8 cellular contexts compared by ENCODE assay signal in the genomic region with DNA sequence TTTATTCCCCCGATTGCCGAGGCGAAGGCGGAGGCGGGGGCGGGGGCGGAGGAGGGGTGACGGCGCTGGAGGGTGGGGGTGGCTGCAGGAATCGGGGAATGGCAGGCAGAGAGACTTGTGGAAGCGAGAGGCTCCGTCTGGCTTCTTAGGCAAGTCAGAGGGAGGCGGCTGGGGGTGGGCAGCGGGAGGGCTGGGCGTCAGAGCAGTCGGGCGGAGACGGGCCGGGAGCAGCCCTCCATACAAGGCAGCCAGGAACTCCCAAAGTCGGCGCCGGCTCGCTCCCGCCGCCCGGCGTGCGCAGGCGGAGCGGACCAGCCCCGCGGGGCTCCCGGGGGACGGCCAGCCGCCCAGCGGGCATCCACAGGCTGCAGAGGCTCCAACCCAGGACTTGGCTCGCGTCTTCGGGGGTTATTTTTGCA. TPM values are rescaled to one million over a fixed set of nuclear protein-coding genes. Genes with fewer than 3 reads are reported as not detected.
DNase-seq lines count a peak whose midpoint lies in the region; TF ChIP-seq lines count a peak whose summit lies in the region.

No MANE protein-coding gene starts in this region.

- H3K4me1 ChIP-seq in GM23248 (ENCODE audit: insufficient read depth): peaks cover 12% of the 10 kb centered on the region; the same call in 1 of the 2 replicates
- H3K4me1 ChIP-seq in ascending aorta: no peaks in the 10 kb centered on the region
- no peaks in the 10 kb centered on the region for H3K4me1 ChIP-seq in hepatocyte (ENCODE audit: insufficient read depth)

- H3K9me2 ChIP-seq in GM23248 (ENCODE audit: insufficient read depth) (no peaks in the 10 kb centered on the region), hepatocyte (replicated peaks; ENCODE audit: insufficient read depth) (no peaks in the 10 kb centered on the region)

- H3K36me3 ChIP-seq in GM23248 (ENCODE audit: low read depth) (no peaks in the 10 kb centered on the region), ascending aorta (no peaks in the 10 kb centered on the region), hepatocyte (replicated peaks; ENCODE audit: insufficient read depth, low read depth) (no peaks in the 10 kb centered on the region)

- peak overlapping the region; percentile 93 for H3K4me3 ChIP-seq in GM23248
- peak overlapping the region; percentile 81 to 96 for H3K4me3 ChIP-seq in ascending aorta
- peak overlapping the region; percentile 75 for H3K4me3 ChIP-seq in hepatocyte

- no peaks in the 10 kb centered on the region for H3K9me3 ChIP-seq in GM23248 (ENCODE audit: low read depth)
- no peaks in the 10 kb centered on the region for H3K9me3 ChIP-seq in ascending aorta
- no peaks in the 10 kb centered on the region for H3K9me3 ChIP-seq in hepatocyte (ENCODE audit: low read depth)

- DNase-seq in AG08396 (ENCODE audit: low spot score): peak; percentile 92
- DNase-seq in GM23248: peak; percentile 92
- DNase-seq in NCI-H226: peak; percentile 71
- peak; percentile 38 to 90 for DNase-seq in ascending aorta (ENCODE audit: low spot score in 2 of 2)
- DNase-seq in hepatocyte (ENCODE audit: low spot score): peak; percentile 81
- DNase-seq in posterior vena cava (ENCODE audit: low spot score): peak; percentile 94
- DNase-seq in GM10248 (ENCODE audit: extremely low spot score): no peak
- no peak for DNase-seq in activated effector memory CD4-positive, alpha-beta T cell treated with Interleukin-2 at 50 U/mL for 16 hours

- H4K20me1 ChIP-seq in GM23248 (ENCODE audit: insufficient read depth) (0 out of 2 replicates have a peak, but pooled peaks cover 4% of the 10 kb centered on the region), hepatocyte (ENCODE audit: insufficient read depth, poor library complexity, severe bottlenecking) (peaks cover 4% of the 10 kb centered on the region)

- H3K27ac ChIP-seq in GM23248 (peak overlapping the region; percentile 65), ascending aorta (peak overlapping the region; percentile 87 to 94), hepatocyte (peak overlapping the region; percentile 80)

- H2AFZ ChIP-seq in GM23248 (peak overlapping the region; percentile 94), hepatocyte (peak overlapping the region; percentile 93)

- TF ChIP-seq CTCF in ascending aorta (IDR thresholded peaks at IDR 0.05) (peak in 1 of 3 experiments; percentile 29), hepatocyte (IDR thresholded peaks at IDR 0.05; ENCODE audit: poor library complexity) (no peak), GM10248 (IDR thresholded peaks at IDR 0.05; ENCODE audit: control extremely low read depth, extremely low read depth, low read depth, missing control alignments) (no peak)

- H3K4me2 ChIP-seq in GM23248 (ENCODE audit: unreplicated experiment) (peak overlapping the region; percentile 92), hepatocyte (peak overlapping the region; percentile 91)

- peaks cover 42% of the 10 kb centered on the region for H3K79me2 ChIP-seq in GM23248 (ENCODE audit: insufficient read depth)
- no peaks in the 10 kb centered on the region for H3K79me2 ChIP-seq in hepatocyte

- H3K27me3 ChIP-seq in GM23248 (replicated peaks; ENCODE audit: insufficient read depth) (no peaks in the 10 kb centered on the region), ascending aorta (no peaks in the 10 kb centered on the region), hepatocyte (peaks cover 25% of the 10 kb centered on the region)

- POLR2A ChIA-PET in GM10248 (lab: Yijun Ruan, JAX): no interaction called here

- CTCF ChIA-PET in GM10248 (lab: Yijun Ruan, JAX): no interaction called here

- no peaks in the 10 kb centered on the region for H3F3A ChIP-seq in GM23248 (ENCODE audit: insufficient read depth)

- 0 to 1% methylated on average over 8 to 39 of the region's 39 CpGs for WGBS in GM23248 (ENCODE audit: low coverage in 1 of 2, low lambda C conversion rate in 2 of 2, missing lambda C conversion rate in 2 of 2), 2 experiments
- WGBS in hepatocyte (ENCODE audit: low lambda C conversion rate, missing lambda C conversion rate): 1% methylated on average over 22 of the region's 39 CpGs

- intact Hi-C loops in ascending aorta (cut with DNase I): loop anchor here (5.0 kb wide), 2 partner anchors 38 to 128 kb away; no protein-coding TSS in a partner anchor
- intact Hi-C loops in posterior vena cava (cut with DNase I): no loop called here

- H3K9ac ChIP-seq in GM23248: peak overlapping the region; percentile 92

- in situ Hi-C loops in GM23248 (cut with MboI): no loop called here

RNA-seq across cellular contexts. Expression of a gene that starts 0.2 kb away (rescaled TPM):
- 21.2 and 31.1 TPM in 2 replicates for total RNA-seq in GM23248 (2014; rRNA removed; shearing (Covaris generic))
- polyA plus RNA-seq in GM23248 (2016; fragmentation: Nextera tagmentation; extraction: Ambion mirVana) (6.9 and 7.7 TPM in 2 replicates), hepatocyte (2.2 and 3.1 TPM in 2 replicates)
- total RNA-seq in ascending aorta (17.3 TPM), hepatocyte (9.0 and 18.9 TPM in 2 replicates), posterior vena cava (10 to 100 TPM; 34.3 to 39.1 TPM)

Comparison
In these comparisons a context has a peak if more than half of its experiments do, and no peak if none do; other contexts are left out.
1. DNase-seq: peak in AG08396 (single experiment), GM23248 (single experiment), NCI-H226 (single experiment), ascending aorta (2 of 2), hepatocyte (single experiment) and posterior vena cava (single experiment); none in GM10248 (single experiment) and activated effector memory CD4-positive, alpha-beta T cell treated with Interleukin-2 at 50 U/mL for 16 hours (single experiment).
2. Peak in every context shown above with its lines, with median percentiles within 50 percentile points of each other: H3K27ac ChIP-seq and H3K4me3 ChIP-seq.